In the genomic region with DNA sequence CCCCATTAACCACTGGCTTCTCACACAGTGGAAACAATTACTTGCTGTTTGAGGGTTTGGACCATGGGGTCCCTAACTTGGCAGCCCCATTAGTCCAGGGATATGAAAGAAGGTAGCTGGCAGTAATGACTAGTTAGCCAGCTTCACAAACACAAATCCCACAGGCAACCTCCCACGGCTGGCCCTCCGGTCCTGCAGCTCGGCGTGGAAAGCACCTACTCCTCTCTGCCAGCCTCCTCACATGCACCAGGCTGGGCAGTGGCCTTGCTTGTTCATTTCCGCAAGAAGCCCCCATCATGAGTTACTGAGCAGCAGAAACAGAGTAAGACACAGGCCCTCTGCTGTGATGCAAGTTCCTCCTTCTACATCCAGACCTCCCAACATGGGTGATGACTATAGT, we compare ENCODE assay signal across 4 cellular contexts. TPM values are rescaled to one million over a fixed set of nuclear protein-coding genes. Genes with fewer than 3 reads are reported as not detected.
"Had no signal": no experiment of that assay in that cellular context is flagged by ENCODE, and none has a peak within 500 bp of the region (broad histone marks: within the 10 kb centered on the region; RNA-seq: fewer than 3 reads in every experiment).

No MANE protein-coding gene starts in this region.

- H3K4me3 ChIP-seq: GM12878 had no signal

- DNase-seq: GDM1, GF-D8 had no signal

RNA-seq across cellular contexts. Expression of a gene that starts 13.7 kb away (rescaled TPM):
- total RNA-seq: G401, GM12878 had no signal
